13 cellular contexts compared by ENCODE assay signal in the genomic region with DNA sequence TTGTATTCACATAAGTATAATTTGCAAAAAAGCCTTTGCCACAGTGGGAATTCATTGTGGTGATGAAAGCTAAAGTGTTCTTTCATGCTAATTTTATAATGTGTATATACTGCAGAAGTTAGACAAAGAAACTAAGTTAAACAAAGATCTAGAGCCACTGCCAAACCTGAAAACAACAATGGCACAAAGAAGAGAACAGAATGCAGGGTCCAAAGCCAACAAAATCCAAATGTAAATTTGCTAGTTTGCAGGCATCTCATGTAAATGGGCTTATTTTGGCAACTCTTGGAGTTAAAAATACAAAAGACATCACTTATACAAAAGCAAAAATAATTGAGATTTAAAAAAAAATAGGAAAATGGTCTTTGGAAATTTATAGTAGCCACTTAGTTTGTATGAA.
"Had no signal": no experiment of that assay in that cellular context is flagged by ENCODE, and none has a peak within 500 bp of the region (broad histone marks: within the 10 kb centered on the region; RNA-seq: fewer than 3 reads in every experiment).

No MANE protein-coding gene starts in this region.

- H3K4me1 ChIP-seq: testis had no signal

- FAIRE-seq: colon had no signal

- ATAC-seq: activated CD4-positive, CD25-positive, alpha-beta regulatory T cell treated with anti-CD3 and anti-CD28 coated beads, Interleukin-2, amount 50 U/mL, for 24 hours; sciatic nerve; stimulated activated naive CD8-positive, alpha-beta T cell treated with anti-CD3 and anti-CD28 coated beads, Interleukin-15, Interleukin-2, amounts not matched to agents 100 U/mL and 50 U/mL, for 24 hours; upper lobe of right lung had no signal

- H3K36me3 ChIP-seq: esophagus muscularis mucosa, upper lobe of right lung had no signal

- H3K27ac ChIP-seq: esophagus muscularis mucosa, testis, upper lobe of right lung had no signal

- H3K9me3 ChIP-seq: esophagus muscularis mucosa, testis, upper lobe of right lung had no signal

- DNase-seq: activated CD4-positive, alpha-beta T cell treated with anti-CD3 and anti-CD28 coated beads, Interleukin-2, amount 50 U/mL, for 1 hour; activated CD8-positive, alpha-beta memory T cell treated with anti-CD3 and anti-CD28 coated beads for 24 hours; activated naive CD8-positive, alpha-beta T cell treated with anti-CD3 and anti-CD28 coated beads for 36 hours; amygdala; glutamatergic neuron; kidney glomerular epithelial cell; stimulated activated naive CD8-positive, alpha-beta T cell treated with anti-CD3 and anti-CD28 coated beads, Interleukin-15, Interleukin-2, amounts not matched to agents 100 U/mL and 50 U/mL, for 24 hours; testis; upper lobe of right lung had no signal

- H3K4me3 ChIP-seq: esophagus muscularis mucosa, testis, upper lobe of right lung had no signal

- H3K27me3 ChIP-seq: esophagus muscularis mucosa, testis, upper lobe of right lung had no signal
